ENCODE assay signal across 25 cellular contexts in genomic region chr5:1707467-1707866, GRCh38.
"Had no signal": no experiment of that assay in that cellular context is flagged by ENCODE, and none has a peak within 500 bp of the region (broad histone marks: within the 10 kb centered on the region; RNA-seq: fewer than 3 reads in every experiment).

No MANE protein-coding gene starts in this region.

- H3K9me3 ChIP-seq: body of pancreas had no signal

- H3K9me3 Mint-ChIP-seq: activated CD4-positive, alpha-beta memory T cell treated with anti-CD3 and anti-CD28 coated beads for 36 hours; activated CD4-positive, alpha-beta T cell treated with anti-CD3 and anti-CD28 coated beads, Interleukin-2, amount 10 ng/mL, durations not matched to agents 24 days and 14 days; activated naive CD4-positive, alpha-beta T cell treated with anti-CD3 and anti-CD28 coated beads, Interleukin-2, amount 10 ng/mL, durations not matched to agents 7 days and 5 days; activated naive CD4-positive, alpha-beta T cell treated with anti-CD3 and anti-CD28 coated beads, Interleukin-2, amount 50 U/mL, for 72 hours; activated naive CD8-positive, alpha-beta T cell treated with anti-CD3 and anti-CD28 coated beads, Interleukin-2, amount 10 ng/mL, durations not matched to agents 7 days and 5 days; activated T-cell treated with anti-CD3 and anti-CD28 coated beads, Interleukin-2, amount 50 U/mL, for 24 hours; activated T-cell treated with anti-CD3 and anti-CD28 coated beads, Interleukin-2, amount 50 U/mL, for 72 hours; T-helper 2 cell treated with Interferon-gamma antibody and Interleukin-4, amounts not matched to agents 5 μg/mL and 100 μg/mL, for 36 hours had no signal

- H3K27me3 Mint-ChIP-seq: activated naive CD4-positive, alpha-beta T cell treated with anti-CD3 and anti-CD28 coated beads, Interleukin-2, amount 10 ng/mL, durations not matched to agents 7 days and 5 days had no signal

- DNase-seq: activated CD4-positive, alpha-beta memory T cell treated with anti-CD3 and anti-CD28 coated beads for 36 hours; activated CD4-positive, alpha-beta T cell treated with anti-CD3 and anti-CD28 coated beads for 36 hours; activated CD4-positive, CD25-positive, alpha-beta regulatory T cell; activated CD4-positive, CD25-positive, alpha-beta regulatory T cell treated with anti-CD3 and anti-CD28 coated beads, Interleukin-2, amount 50 U/mL, for 72 hours; activated CD8-positive, alpha-beta memory T cell treated with anti-CD3 and anti-CD28 coated beads, Interleukin-2, amount 50 U/mL, for 48 hours; activated gamma-delta T cell; activated naive CD4-positive, alpha-beta T cell; activated naive CD4-positive, alpha-beta T cell treated with anti-CD3 and anti-CD28 coated beads, Interleukin-2, amount 10 ng/mL, durations not matched to agents 7 days and 5 days; activated naive CD8-positive, alpha-beta T cell treated with anti-CD3 and anti-CD28 coated beads, Interleukin-2, amount 10 ng/mL, durations not matched to agents 7 days and 5 days; activated T-cell treated with anti-CD3 and anti-CD28 coated beads for 4 hours; activated T-cell treated with anti-CD3 and anti-CD28 coated beads, Interleukin-2, amount 50 U/mL, for 24 hours; activated T-cell treated with anti-CD3 and anti-CD28 coated beads, Interleukin-2, amount 50 U/mL, for 72 hours; amniotic stem cell; anterior cingulate cortex; body of pancreas; caudate nucleus; effector CD8-positive, alpha-beta T cell; foreskin fibroblast; T-helper 1 cell; T-helper 17 cell; T1000 had no signal

- H3K4me3 ChIP-seq: body of pancreas had no signal

- H3K27ac ChIP-seq: body of pancreas, epithelial cell of prostate had no signal

- H3K4me3 Mint-ChIP-seq: activated CD4-positive, alpha-beta memory T cell treated with anti-CD3 and anti-CD28 coated beads for 36 hours; activated CD4-positive, alpha-beta T cell treated with anti-CD3 and anti-CD28 coated beads for 36 hours; activated CD4-positive, alpha-beta T cell treated with anti-CD3 and anti-CD28 coated beads, Interleukin-2, amount 10 ng/mL, durations not matched to agents 24 days and 14 days; activated naive CD4-positive, alpha-beta T cell treated with anti-CD3 and anti-CD28 coated beads, Interleukin-2, amount 10 ng/mL, durations not matched to agents 7 days and 5 days; activated naive CD8-positive, alpha-beta T cell treated with anti-CD3 and anti-CD28 coated beads, Interleukin-2, amount 10 ng/mL, durations not matched to agents 7 days and 5 days; activated T-cell treated with anti-CD3 and anti-CD28 coated beads, Interleukin-2, amount 50 U/mL, for 24 hours; activated T-cell treated with anti-CD3 and anti-CD28 coated beads, Interleukin-2, amount 50 U/mL, for 72 hours; T-helper 17 cell; T-helper 2 cell treated with Interferon-gamma antibody and Interleukin-4, amounts not matched to agents 5 μg/mL and 100 μg/mL, for 36 hours had no signal

- H3K27me3 ChIP-seq: body of pancreas had no signal

- H3K4me1 Mint-ChIP-seq: activated naive CD8-positive, alpha-beta T cell treated with anti-CD3 and anti-CD28 coated beads, Interleukin-2, amount 10 ng/mL, durations not matched to agents 7 days and 5 days had no signal

- H3K27ac Mint-ChIP-seq: activated CD4-positive, alpha-beta memory T cell treated with anti-CD3 and anti-CD28 coated beads for 36 hours; activated CD4-positive, alpha-beta T cell treated with anti-CD3 and anti-CD28 coated beads for 36 hours; activated CD4-positive, alpha-beta T cell treated with anti-CD3 and anti-CD28 coated beads, Interleukin-2, amount 10 ng/mL, durations not matched to agents 24 days and 14 days; activated naive CD4-positive, alpha-beta T cell treated with anti-CD3 and anti-CD28 coated beads, Interleukin-2, amount 10 ng/mL, durations not matched to agents 7 days and 5 days; activated naive CD4-positive, alpha-beta T cell treated with anti-CD3 and anti-CD28 coated beads, Interleukin-2, amount 50 U/mL, for 72 hours; activated naive CD8-positive, alpha-beta T cell treated with anti-CD3 and anti-CD28 coated beads, Interleukin-2, amount 10 ng/mL, durations not matched to agents 7 days and 5 days; activated T-cell treated with anti-CD3 and anti-CD28 coated beads, Interleukin-2, amount 50 U/mL, for 24 hours; activated T-cell treated with anti-CD3 and anti-CD28 coated beads, Interleukin-2, amount 50 U/mL, for 72 hours; T-helper 17 cell; T-helper 2 cell treated with Interferon-gamma antibody and Interleukin-4, amounts not matched to agents 5 μg/mL and 100 μg/mL, for 36 hours had no signal

- H3K36me3 Mint-ChIP-seq: activated CD4-positive, alpha-beta memory T cell treated with anti-CD3 and anti-CD28 coated beads for 36 hours; activated naive CD4-positive, alpha-beta T cell treated with anti-CD3 and anti-CD28 coated beads, Interleukin-2, amount 10 ng/mL, durations not matched to agents 7 days and 5 days; activated naive CD8-positive, alpha-beta T cell treated with anti-CD3 and anti-CD28 coated beads, Interleukin-2, amount 10 ng/mL, durations not matched to agents 7 days and 5 days had no signal
